8 cellular contexts compared by ENCODE assay signal in the genomic region with DNA sequence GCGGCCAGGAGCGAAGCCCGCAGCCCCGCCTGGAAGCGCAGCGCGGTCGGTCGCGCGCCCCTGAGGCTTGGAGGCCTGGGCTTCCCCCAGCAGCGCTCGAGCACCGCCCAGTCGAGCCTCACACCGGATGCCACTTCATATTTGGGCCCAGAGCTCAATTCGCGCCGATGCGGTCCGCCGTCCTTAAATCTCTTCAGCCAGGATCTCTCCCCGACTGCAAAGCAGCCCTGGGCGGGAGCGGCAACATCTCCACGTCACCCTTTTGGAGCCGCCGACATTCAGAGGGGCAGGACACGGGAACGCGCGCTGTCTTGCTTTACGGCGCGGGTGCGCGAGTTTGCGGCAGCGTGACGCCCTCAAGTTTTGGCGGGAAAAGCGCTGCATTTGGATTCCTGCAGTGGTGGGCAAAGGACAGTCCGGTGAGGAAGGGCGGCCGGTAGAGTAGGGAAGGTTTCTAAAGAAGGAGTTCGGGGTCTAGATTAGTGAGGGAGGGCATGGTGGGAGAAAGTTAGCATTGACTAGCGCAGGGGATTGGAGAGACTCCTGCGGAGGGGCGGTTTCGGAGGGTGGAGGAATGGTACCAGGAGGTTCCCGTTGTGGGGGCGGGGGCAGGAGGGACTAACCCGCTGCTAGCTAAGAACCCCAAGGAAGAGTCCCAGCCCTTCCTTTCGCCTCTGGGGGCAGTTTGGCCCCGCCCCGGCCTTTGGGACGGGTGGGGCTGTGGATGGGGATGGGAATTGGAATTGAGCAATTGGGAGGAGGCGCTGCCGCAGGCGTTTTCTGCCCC. TPM values are rescaled to one million over a fixed set of nuclear protein-coding genes. Genes with fewer than 3 reads are reported as not detected.
DNase-seq lines count a peak whose midpoint lies in the region; ATAC-seq and TF ChIP-seq lines count a peak whose summit lies in the region.

No MANE protein-coding gene starts in this region.

- TF ChIP-seq CTCF in GM12865 (IDR thresholded peaks at IDR 0.05; ENCODE audit: insufficient read depth, low read depth, low read length, missing control alignments) = no peak
- peak in 2 of 9 donors; percentile 17 to 24 for TF ChIP-seq CTCF in heart right ventricle (IDR thresholded peaks at IDR 0.05)
- TF ChIP-seq CTCF in upper lobe of left lung (IDR thresholded peaks at IDR 0.05) = peak in 1 of 6 experiments; percentile 19

- intact Hi-C loops in heart right ventricle (cut with DNase I) = loop anchor here in 7 of 10 donors (5.0 to 10.0 kb wide), 8 partner anchors 33 to 582 kb away; a partner anchor contains a TSS
- intact Hi-C loops in posterior cingulate gyrus (cut with DNase I) = loop anchor here (1.0 to 5.0 kb wide), 2 partner anchors 33 to 247 kb away; a partner anchor contains a TSS

- TF ChIP-seq EP300 in upper lobe of left lung (IDR thresholded peaks at IDR 0.05) = peak in 1 of 4 donors; percentile 35

- H3K27ac ChIP-seq in adipose tissue (ENCODE audit: low read depth, low read length) (peak overlapping the region; percentile 4), heart right ventricle (peak overlapping the region; percentile 91 to 99 (median 96)), upper lobe of left lung (peak overlapping the region; percentile 87 to 97 (median 91))

- H3K4me1 ChIP-seq in heart right ventricle (peaks cover 0 to 28% (median 20%) of the 10 kb centered on the region in 9 donors), upper lobe of left lung (peaks cover 11 to 19% (median 16%) of the 10 kb centered on the region in 4 donors)

- TF ChIP-seq POLR2A in upper lobe of left lung (IDR thresholded peaks at IDR 0.05) = peak in 3 of 4 donors; percentile 43 to 80 (median 53)

- H3K36me3 ChIP-seq in heart right ventricle (peaks cover 0 to 35% (median 10%) of the 10 kb centered on the region in 9 donors), upper lobe of left lung (peaks cover 0 to 15% (median 11%) of the 10 kb centered on the region in 4 donors)

- H3K9me3 ChIP-seq in heart right ventricle (no peaks in the 10 kb centered on the region), upper lobe of left lung (no peaks in the 10 kb centered on the region)

- DNase-seq in GM12865 (ENCODE audit: low read depth) = peak; percentile 94
- DNase-seq in NCI-H1105 treated with DMSO at 0.1 percent for 48 hours (lab: John Stamatoyannopoulos, UW) = peak; percentile 95
- DNase-seq in SW480 (ENCODE audit: low spot score) = peak; percentile 91
- DNase-seq in heart right ventricle = peak; percentile 87
- DNase-seq in posterior cingulate gyrus = peak; percentile 84 to 98 (median 90)
- DNase-seq in upper lobe of left lung = peak; percentile 83 to 96

- peak; percentile 90 for ATAC-seq in HG02678 (IDR thresholded peaks at IDR 0.05; ENCODE audit: unreplicated experiment)
- ATAC-seq in heart right ventricle = peak; percentile 95 to 98 (median 97)
- peak; percentile 96 for ATAC-seq in upper lobe of left lung (ENCODE audit: low FRiP score in 2 of 2)

- no peaks in the 10 kb centered on the region for H3K27me3 ChIP-seq in heart right ventricle
- no peaks in the 10 kb centered on the region for H3K27me3 ChIP-seq in upper lobe of left lung

- 0 to 1% (median 0%) methylated on average over 60 of the region's 60 CpGs for WGBS in adipose tissue, 3 donors
- WGBS in heart right ventricle, 2 donors = 0 to 1% methylated on average over 57 to 60 of the region's 60 CpGs
- WGBS in upper lobe of left lung, 2 donors = 0 to 1% methylated on average over 32 to 38 of the region's 60 CpGs

- H3K4me3 ChIP-seq in GM12865 (ENCODE audit: low read depth, low read length) (peak overlapping the region; percentile 93), heart right ventricle (peak overlapping the region; percentile 32 to 95 (median 70)), upper lobe of left lung (peak overlapping the region; percentile 63 to 79 (median 70))

RNA-seq across cellular contexts. Expression of a gene that starts 0.8 kb away (rescaled TPM):
- polyA plus RNA-seq in adipose tissue (1 to 10 TPM in 2 of 3 donors, under 1 TPM in 1; 0.91 to 2.5 (median 1.1) TPM), heart right ventricle (under 1 TPM; 0.64 to 0.73 TPM)
- total RNA-seq in heart right ventricle (1 to 10 TPM in 8 of 10 donors, under 1 TPM in 2; 0.93 to 3.8 (median 1.3) TPM), upper lobe of left lung (1 to 10 TPM; 1.6 to 3.8 (median 2.7) TPM)

RNA-seq across cellular contexts. Expression of a gene that starts 33.1 kb away (rescaled TPM):
- polyA plus RNA-seq in adipose tissue (10 to 100 TPM; 27.4 to 78.2 (median 53.0) TPM), heart right ventricle (10 to 100 TPM; 19.5 to 61.0 TPM)
- total RNA-seq in heart right ventricle (10 to 100 TPM; 52.1 to 83.9 (median 58.5) TPM), upper lobe of left lung (100 to 1,000 TPM in 1 of 6 donors, 10 to 100 TPM in 5; 41.0 to 131 (median 71.1) TPM)

RNA-seq across cellular contexts. Expression of a gene that starts 54.9 kb away (rescaled TPM):
- polyA plus RNA-seq in adipose tissue = not detected
- not detected for total RNA-seq in heart right ventricle
- polyA plus RNA-seq in heart right ventricle = not detected
- total RNA-seq in upper lobe of left lung = not detected

RNA-seq across cellular contexts. Expression of a gene that starts 56.5 kb away (rescaled TPM):
- polyA plus RNA-seq in adipose tissue = 10 to 100 TPM; 67.1 to 83.5 (median 70.4) TPM
- total RNA-seq in heart right ventricle = 10 to 100 TPM; 43.3 to 73.7 (median 51.5) TPM
- polyA plus RNA-seq in heart right ventricle = 10 to 100 TPM; 16.5 to 72.9 TPM
- total RNA-seq in upper lobe of left lung = 10 to 100 TPM; 31.4 to 80.0 (median 60.4) TPM

Comparison
In these comparisons a context has a peak if more than half of its experiments do, and no peak if none do; other contexts are left out.
1. Peak in every context shown above with its lines: DNase-seq, ATAC-seq, H3K4me3 ChIP-seq and H3K27ac ChIP-seq.
2. H3K27ac ChIP-seq: peak in every context shown above with its lines; median percentile 96 in heart right ventricle; 91 in upper lobe of left lung; 4 in adipose tissue.